ENCODE assay signal across 26 cellular contexts in genomic region chr20:31833931-31834521, GRCh38. TPM values are rescaled to one million over a fixed set of nuclear protein-coding genes. Genes with fewer than 3 reads are reported as not detected.
DNase-seq lines count a peak whose midpoint lies in the region; ATAC-seq, FAIRE-seq and TF ChIP-seq lines count a peak whose summit lies in the region.
"Had no signal": no experiment of that assay in that cellular context is flagged by ENCODE, and none has a peak within 500 bp of the region (broad histone marks: within the 10 kb centered on the region; RNA-seq: fewer than 3 reads in every experiment).

No MANE protein-coding gene starts in this region.

- H4K5ac ChIP-seq in H1 (ENCODE audit: insufficient read length, low read depth, low read length), result peak overlapping the region; percentile 13

- no peak overlapping the region for H4K91ac ChIP-seq in H1 (replicated peaks; ENCODE audit: insufficient read length, low read length)
- peak overlapping the region; percentile 6 for H4K91ac ChIP-seq in trophoblast cell (ENCODE audit: low read depth, low read length)

- H3K4ac ChIP-seq in H1 (replicated peaks; ENCODE audit: insufficient read length, low read depth, low read length) (no peak overlapping the region), trophoblast cell (ENCODE audit: low read depth, low read length) (no peak overlapping the region)

- peak overlapping the region; percentile 69 for H3K4me2 ChIP-seq in BLaER1
- H3K4me2 ChIP-seq in Loucy (ENCODE audit: low read depth, low read length, poor library complexity, severe bottlenecking), result peak overlapping the region; percentile 26
- H3K4me2 ChIP-seq in H1 (ENCODE audit: insufficient read depth in 1 of 2, low read depth in 2 of 2, low read length in 2 of 2), result no peak overlapping the region
- no peak overlapping the region for H3K4me2 ChIP-seq in trophoblast cell (ENCODE audit: low read length)

- H4K20me1 ChIP-seq in BLaER1, result peaks cover 24% of the 10 kb centered on the region; the same call in 1 of the 2 replicates
- no peaks in the 10 kb centered on the region for H4K20me1 ChIP-seq in Loucy (ENCODE audit: insufficient read depth, low read length, poor library complexity, severe bottlenecking)
- H4K20me1 ChIP-seq in H1 (replicated peaks in 1 of 2; ENCODE audit: control insufficient read depth in 1 of 2, insufficient read depth in 2 of 2, low read length in 2 of 2), result no peaks in the 10 kb centered on the region

- H3K9me2 ChIP-seq in Loucy (replicated peaks; ENCODE audit: low read depth, low read length), result no peaks in the 10 kb centered on the region

- no peak overlapping the region for H3K56ac ChIP-seq in H1 (replicated peaks; ENCODE audit: insufficient read length, low read depth, low read length)

- H2BK20ac ChIP-seq in H1 (ENCODE audit: low read length), result no peak overlapping the region

- H3K4me1 ChIP-seq in BLaER1 (peaks cover 72% of the 10 kb centered on the region), Loucy (ENCODE audit: insufficient read depth, low read length, poor library complexity, severe bottlenecking) (peaks cover 72% of the 10 kb centered on the region), H1 (replicated peaks in 1 of 4; ENCODE audit: control insufficient read depth in 3 of 4, insufficient read depth in 4 of 4, low read length in 3 of 4) (peaks cover 0 to 12% (median 10%) of the 10 kb centered on the region in 4 experiments; a peak in 5 of 7 replicates), trophoblast cell (ENCODE audit: control insufficient read depth in 1 of 2, insufficient read depth in 2 of 2, low read length in 2 of 2) (peaks cover 22 to 27% of the 10 kb centered on the region in 2 experiments), uterus (no peaks in the 10 kb centered on the region)

- H3K79me1 ChIP-seq in H1 (ENCODE audit: low read depth, low read length), result no peaks in the 10 kb centered on the region
- H3K79me1 ChIP-seq in trophoblast cell (ENCODE audit: low read length), result no peaks in the 10 kb centered on the region

- no peaks in the 10 kb centered on the region for H3K23me2 ChIP-seq in H1 (ENCODE audit: low read depth, low read length)

- TF ChIP-seq POLR2A in H1 (IDR thresholded peaks at IDR 0.05; ENCODE audit: control extremely low read depth in 1 of 2, low read depth in 2 of 2, low read length in 2 of 2) (no peak), uterus (IDR thresholded peaks at IDR 0.05) (no peak)

- no peak overlapping the region; the same call in 1 of the 2 replicates for H3K18ac ChIP-seq in H1 (ENCODE audit: extremely low read depth, low read length)
- no peak overlapping the region for H3K18ac ChIP-seq in trophoblast cell (ENCODE audit: low read length)

- no peak overlapping the region for H3K9ac ChIP-seq in BLaER1
- peak overlapping the region; percentile 14 for H3K9ac ChIP-seq in Loucy (ENCODE audit: low read depth, low read length, poor library complexity, severe bottlenecking)
- H3K9ac ChIP-seq in H1 (replicated peaks in 1 of 4; ENCODE audit: extremely low read depth in 1 of 4, low read depth in 3 of 4, low read length in 3 of 4), result no peak overlapping the region; a peak in 1 of 7 replicates
- H3K9ac ChIP-seq in trophoblast cell (ENCODE audit: low read length), result no peak overlapping the region

- DNase-seq in H1 (ENCODE audit: low read depth in 1 of 2, low spot score in 2 of 2) (no peak), trophoblast cell (no peak), 8988T (no peak), HCEC 1CT (no peak), uterus (no peak)
- DNase-seq: DMS153, midbrain, NCI-H1417 treated with DMSO at 0.1 percent for 48 hours, NCI-H2081 treated with DMSO at 0.1 percent for 48 hours, occipital lobe had no signal

- intact Hi-C loops in uterus (cut with DNase I; ENCODE audit: low total_unique reads), result no loop called here

- CTCF ChIA-PET in H1 (lab: Charles Lee; ENCODE audit: partially characterized antibody), result interaction anchor here (0.7 to 7.3 kb wide), 22 partner anchors 10 to 198 kb away, joined by 3 to 111 read pairs (median 3); partner anchors contain the start of genes FOXS1, MYLK2 and PDRG1

- TF ChIP-seq EP300 in H1 (IDR thresholded peaks at IDR 0.05; ENCODE audit: borderline replicate concordance in 1 of 2, low read depth in 2 of 2, low read length in 2 of 2), result no peak

- no peak overlapping the region for H4K12ac ChIP-seq in trophoblast cell (ENCODE audit: low read depth, low read length)

- peak overlapping the region; percentile 31; the same call in 1 of the 2 replicates for H3K27ac ChIP-seq in BLaER1
- no peak overlapping the region for H3K27ac ChIP-seq in H1 (ENCODE audit: low read depth, low read length)
- no peak overlapping the region for H3K27ac ChIP-seq in trophoblast cell (ENCODE audit: low read depth, low read length)
- no peak overlapping the region for H3K27ac ChIP-seq in uterus
- H3K27ac ChIP-seq: SK-N-MC, vagina had no signal

- H3K79me2 ChIP-seq in Loucy (ENCODE audit: insufficient read depth, low read length) (peaks cover 20% of the 10 kb centered on the region; the same call in 1 of the 2 replicates), H1 (ENCODE audit: control insufficient read depth in 1 of 2, insufficient read depth in 2 of 2, low read length in 2 of 2) (no peaks in the 10 kb centered on the region), trophoblast cell (ENCODE audit: control insufficient read depth, insufficient read depth, low read length, poor library complexity) (no peaks in the 10 kb centered on the region)

- H3K23ac ChIP-seq in H1 (ENCODE audit: insufficient read length) (no peak overlapping the region), trophoblast cell (ENCODE audit: low read length) (no peak overlapping the region)

- H2BK15ac ChIP-seq in H1 (ENCODE audit: low read length), result no peak overlapping the region

- H2AFZ ChIP-seq in Loucy (ENCODE audit: low read length) (no peak overlapping the region), H1 (ENCODE audit: low read length) (no peak overlapping the region), trophoblast cell (ENCODE audit: insufficient read depth, low read length, poor library complexity) (no peak overlapping the region)

- TF ChIP-seq RAD21 in H1 (IDR thresholded peaks at IDR 0.05 in 1 of 2, conservative IDR thresholded peaks at IDR 0.05 in 1 of 2; ENCODE audit: low read depth in 2 of 2, low read length in 2 of 2), result no peak

- TF ChIP-seq CTCF in Loucy (conservative IDR thresholded peaks at IDR 0.05; ENCODE audit: low read length) (no peak), H1 (IDR thresholded peaks at IDR 0.05; ENCODE audit: control extremely low read depth in 1 of 3, insufficient read depth in 1 of 3, low read depth in 1 of 3, low read length in 3 of 3) (no peak), uterus (IDR thresholded peaks at IDR 0.05) (no peak)

- no peak overlapping the region for H3K4me3 ChIP-seq in BLaER1
- H3K4me3 ChIP-seq in Loucy (ENCODE audit: low read length, poor library complexity, severe bottlenecking), result peak overlapping the region; percentile 3
- H3K4me3 ChIP-seq in H1 (ENCODE audit: extremely low read depth in 1 of 4, insufficient read depth in 2 of 4, low read depth in 3 of 4, low read length in 4 of 4), result no peak overlapping the region
- H3K4me3 ChIP-seq in trophoblast cell (ENCODE audit: low read depth, low read length), result no peak overlapping the region
- no peak overlapping the region for H3K4me3 ChIP-seq in uterus
- H3K4me3 ChIP-seq: coronary artery, SK-N-MC, vagina had no signal

- H2BK120ac ChIP-seq in H1 (replicated peaks; ENCODE audit: low read depth, low read length) (no peak overlapping the region), trophoblast cell (ENCODE audit: insufficient read depth, low read length, poor library complexity) (no peak overlapping the region)

- no peak overlapping the region for H3K14ac ChIP-seq in H1 (ENCODE audit: insufficient read length)
- no peak overlapping the region for H3K14ac ChIP-seq in trophoblast cell (ENCODE audit: low read length)

- POLR2A ChIA-PET in H1 (lab: Charles Lee; ENCODE audit: partially characterized antibody), result interaction anchor here (0.5 to 0.7 kb wide), 2 partner anchors 18 to 247 kb away, joined by 3 read pairs; no protein-coding TSS in a partner anchor

- H3K27me3 ChIP-seq in BLaER1 (no peaks in the 10 kb centered on the region), Loucy (ENCODE audit: insufficient read depth, low read length, poor library complexity, severe bottlenecking) (no peaks in the 10 kb centered on the region), H1 (replicated peaks in 1 of 4; ENCODE audit: control insufficient read depth in 3 of 4, extremely low read depth in 1 of 4, insufficient read depth in 3 of 4, low read length in 3 of 4) (no peaks in the 10 kb centered on the region), trophoblast cell (ENCODE audit: insufficient read depth, low read length) (no peaks in the 10 kb centered on the region), uterus (no peaks in the 10 kb centered on the region)
- H3K27me3 ChIP-seq: BE2C, vagina had no signal

- H3F3A ChIP-seq in Loucy (ENCODE audit: low read depth), result peaks cover 7% of the 10 kb centered on the region

- ATAC-seq in SK-N-SH treated with all-trans-retinoic acid at 6 μM for 48 hours, result no peak
- ATAC-seq: esophagus mucosa; stimulated activated naive CD8-positive, alpha-beta T cell treated with anti-CD3 and anti-CD28 coated beads, Interleukin-15, Interleukin-2, amounts not matched to agents 100 U/mL and 50 U/mL, for 24 hours had no signal

- H2BK12ac ChIP-seq in H1 (ENCODE audit: low read depth, low read length), result no peak overlapping the region
- no peak overlapping the region for H2BK12ac ChIP-seq in trophoblast cell (ENCODE audit: low read length)

- 0 out of 2 replicates have a peak overlapping the region, but pooled peaks have one; percentile 5 for H2BK5ac ChIP-seq in H1 (ENCODE audit: low read depth, low read length)
- no peak overlapping the region for H2BK5ac ChIP-seq in trophoblast cell (ENCODE audit: low read depth, low read length, poor library complexity)

- H2AK5ac ChIP-seq in H1 (ENCODE audit: low read depth, low read length) (no peak overlapping the region), trophoblast cell (ENCODE audit: low read length) (no peak overlapping the region)

- 91% methylated on average over 20 of the region's 20 CpGs; no CpG with 5 or more reads in 1 of the 2 experiments for WGBS in H1 (ENCODE audit: extremely low coverage in 1 of 2, insufficient coverage in 1 of 2, insufficient read length in 1 of 2, insufficient replicate concordance in 2 of 2, low coverage in 1 of 2, low lambda C conversion rate in 2 of 2, missing lambda C conversion rate in 1 of 2), 2 experiments
- WGBS in trophoblast cell (ENCODE audit: extremely low coverage, insufficient coverage, insufficient read length), result no CpG with 5 or more reads among the region's 20 CpGs

- no peaks in the 10 kb centered on the region for H3K36me3 ChIP-seq in BLaER1
- H3K36me3 ChIP-seq in Loucy (ENCODE audit: insufficient read depth, low read length), result peaks cover 7% of the 10 kb centered on the region; the same call in 1 of the 2 replicates
- H3K36me3 ChIP-seq in H1 (ENCODE audit: control insufficient read depth in 2 of 4, insufficient read depth in 4 of 4, low read length in 3 of 4), result no peaks in the 10 kb centered on the region; a peak in 1 of 8 replicates
- no peaks in the 10 kb centered on the region for H3K36me3 ChIP-seq in trophoblast cell (ENCODE audit: control insufficient read depth in 1 of 2, insufficient read depth in 2 of 2, low read length in 2 of 2)
- no peaks in the 10 kb centered on the region for H3K36me3 ChIP-seq in uterus
- H3K36me3 ChIP-seq: BE2C, vagina had no signal

- H3K9me3 ChIP-seq in BLaER1 (no peaks in the 10 kb centered on the region), Loucy (ENCODE audit: insufficient read depth, low read depth, low read length) (no peaks in the 10 kb centered on the region), H1 (ENCODE audit: insufficient read depth in 2 of 2, low read depth in 1 of 2, low read length in 1 of 2) (no peaks in the 10 kb centered on the region), trophoblast cell (ENCODE audit: insufficient read depth, low read depth, low read length) (no peaks in the 10 kb centered on the region), uterus (no peaks in the 10 kb centered on the region)
- H3K9me3 ChIP-seq: BE2C, vagina had no signal

- no peak for FAIRE-seq in H1 (lab: Jason Lieb, UNC)
- FAIRE-seq: bronchial epithelial cell, H54, keratinocyte, small intestine had no signal

- H4K8ac ChIP-seq in H1 (ENCODE audit: extremely low read depth, insufficient read depth, low read length) (peak overlapping the region; percentile 66), trophoblast cell (ENCODE audit: low read depth, low read length) (no peak overlapping the region)

RNA-seq across cellular contexts. Expression of gene FOXS1, which starts 11.4 kb away (rescaled TPM):
- not detected in 2 replicates for total RNA-seq in H1 (2021; fragmentation: NEBNext Ultra II Directional; extraction: Animal tissue kit (Norgen Biotek cat#: 25700))
- 0.45 and 0.47 TPM in 2 replicates for polyA plus RNA-seq in H1 (2011; rRNA removed)
- polyA plus RNA-seq in H1 (2011; cell fraction: cytosol; rRNA removed), result 0.36 TPM
- 0.43 TPM for polyA plus RNA-seq in H1 (2011; cell fraction: nucleus; rRNA removed)
- 0.13 to 0.28 TPM in 2 of 4 replicates, not detected in the others for polyA plus RNA-seq in H1 (2012, experiment 1 of 2)
- polyA plus RNA-seq in H1 (2012, experiment 2 of 2), result 0.26 TPM
- 0.12 TPM for polyA plus RNA-seq in H1 (2013, experiment 1 of 2)
- polyA plus RNA-seq in H1 (2013, experiment 2 of 2), result 0.20 TPM
- polyA minus RNA-seq in H1 (2011; rRNA and poly(A)+ RNA removed), result not detected in 2 replicates
- polyA minus RNA-seq in H1 (2011; cell fraction: cytosol; rRNA and poly(A)+ RNA removed), result not detected
- 1.00 TPM for polyA minus RNA-seq in H1 (2011; cell fraction: nucleus; rRNA and poly(A)+ RNA removed)
- polyA plus RNA-seq in trophoblast cell (2013), result 0.57 and 0.71 TPM in 2 replicates
- 1 to 10 TPM in 2 of 4 donors, not detected in 2; 5.4 to 6.2 TPM for total RNA-seq in uterus
- total RNA-seq: activated CD8-positive, alpha-beta memory T cell treated with anti-CD3 and anti-CD28 coated beads, Interleukin-2, amount 10 ng/mL, durations not matched to agents 7 days and 5 days; activated naive CD8-positive, alpha-beta T cell treated with anti-CD3 and anti-CD28 coated beads, Interleukin-2, amount 10 ng/mL, durations not matched to agents 7 days and 5 days; bronchial epithelial cell; vagina had no signal
- polyA plus RNA-seq: keratinocyte had no signal

RNA-seq across cellular contexts. Expression of gene MYLK2, which starts 14.9 kb away (rescaled TPM):
- 0.22 TPM in 1 of 2 replicates, not detected in the other for total RNA-seq in H1 (2021; fragmentation: NEBNext Ultra II Directional; extraction: Animal tissue kit (Norgen Biotek cat#: 25700))
- 0.26 and 0.27 TPM in 2 replicates for polyA plus RNA-seq in H1 (2011; rRNA removed)
- 0.36 TPM for polyA plus RNA-seq in H1 (2011; cell fraction: cytosol; rRNA removed)
- polyA plus RNA-seq in H1 (2011; cell fraction: nucleus; rRNA removed), result 0.73 TPM
- 0.21 to 0.41 TPM (median 0.23 TPM) in 4 replicates for polyA plus RNA-seq in H1 (2012, experiment 1 of 2)
- 0.13 TPM for polyA plus RNA-seq in H1 (2012, experiment 2 of 2)
- 0.20 TPM for polyA plus RNA-seq in H1 (2013, experiment 1 of 2)
- 0.22 TPM for polyA plus RNA-seq in H1 (2013, experiment 2 of 2)
- 0.09 and 0.32 TPM in 2 replicates for polyA minus RNA-seq in H1 (2011; rRNA and poly(A)+ RNA removed)
- polyA minus RNA-seq in H1 (2011; cell fraction: cytosol; rRNA and poly(A)+ RNA removed), result not detected
- polyA minus RNA-seq in H1 (2011; cell fraction: nucleus; rRNA and poly(A)+ RNA removed), result 0.40 TPM
- 0.12 and 0.19 TPM in 2 replicates for polyA plus RNA-seq in trophoblast cell (2013)
- total RNA-seq in uterus, result under 1 TPM in 2 of 4 donors, not detected in 2; 0.21 to 0.69 TPM
- total RNA-seq: bronchial epithelial cell, vagina had no signal

RNA-seq across cellular contexts. Expression of gene DUSP15, which starts 36.3 kb away (rescaled TPM):
- 0.91 and 1.0 TPM in 2 replicates for total RNA-seq in H1 (2021; fragmentation: NEBNext Ultra II Directional; extraction: Animal tissue kit (Norgen Biotek cat#: 25700))
- polyA plus RNA-seq in H1 (2011; rRNA removed), result 3.2 and 6.0 TPM in 2 replicates
- 3.9 TPM for polyA plus RNA-seq in H1 (2011; cell fraction: cytosol; rRNA removed)
- polyA plus RNA-seq in H1 (2011; cell fraction: nucleus; rRNA removed), result 4.7 TPM
- polyA plus RNA-seq in H1 (2012, experiment 1 of 2), result 0.77 to 3.2 TPM (median 2.8 TPM) in 4 replicates
- polyA plus RNA-seq in H1 (2012, experiment 2 of 2), result 1.6 TPM
- 0.87 TPM for polyA plus RNA-seq in H1 (2013, experiment 1 of 2)
- 0.79 TPM for polyA plus RNA-seq in H1 (2013, experiment 2 of 2)
- polyA minus RNA-seq in H1 (2011; rRNA and poly(A)+ RNA removed), result 0.39 and 1.1 TPM in 2 replicates
- polyA minus RNA-seq in H1 (2011; cell fraction: cytosol; rRNA and poly(A)+ RNA removed), result 2.6 TPM
- polyA minus RNA-seq in H1 (2011; cell fraction: nucleus; rRNA and poly(A)+ RNA removed), result 5.4 TPM
- 0.24 and 0.41 TPM in 2 replicates for polyA plus RNA-seq in trophoblast cell (2013)
- 10 to 100 TPM in 1 of 4 donors, 1 to 10 TPM in 2, not detected in 1; 1.6 to 45.6 (median 8.8) TPM for total RNA-seq in uterus
- total RNA-seq: activated CD8-positive, alpha-beta memory T cell treated with anti-CD3 and anti-CD28 coated beads, Interleukin-2, amount 10 ng/mL, durations not matched to agents 7 days and 5 days; activated naive CD8-positive, alpha-beta T cell treated with anti-CD3 and anti-CD28 coated beads, Interleukin-2, amount 10 ng/mL, durations not matched to agents 7 days and 5 days; bronchial epithelial cell; fibroblast of villous mesenchyme had no signal
- polyA plus RNA-seq: keratinocyte had no signal

RNA-seq across cellular contexts. Expression of gene TTLL9, which starts 36.4 kb away (rescaled TPM):
- total RNA-seq in H1 (2021; fragmentation: NEBNext Ultra II Directional; extraction: Animal tissue kit (Norgen Biotek cat#: 25700)), result not detected in 2 replicates
- 0.06 and 0.19 TPM in 2 replicates for polyA plus RNA-seq in H1 (2011; rRNA removed)
- 0.10 TPM for polyA plus RNA-seq in H1 (2011; cell fraction: cytosol; rRNA removed)
- 0.20 TPM for polyA plus RNA-seq in H1 (2011; cell fraction: nucleus; rRNA removed)
- polyA plus RNA-seq in H1 (2012, experiment 1 of 2), result 0.15 to 0.24 TPM (median 0.16 TPM) in 3 of 4 replicates, not detected in the other
- not detected for polyA plus RNA-seq in H1 (2012, experiment 2 of 2)
- polyA plus RNA-seq in H1 (2013, experiment 1 of 2), result not detected
- polyA plus RNA-seq in H1 (2013, experiment 2 of 2), result 0.04 TPM
- 0.20 TPM in 1 of 2 replicates, not detected in the other for polyA minus RNA-seq in H1 (2011; rRNA and poly(A)+ RNA removed)
- not detected for polyA minus RNA-seq in H1 (2011; cell fraction: cytosol; rRNA and poly(A)+ RNA removed)
- not detected for polyA minus RNA-seq in H1 (2011; cell fraction: nucleus; rRNA and poly(A)+ RNA removed)
- polyA plus RNA-seq in trophoblast cell (2013), result 0.03 and 0.07 TPM in 2 replicates
- total RNA-seq in uterus, result 1 to 10 TPM in 1 of 4 donors, under 1 TPM in 2, not detected in 1; under 0.01 to 2.9 (median 0.91) TPM
- total RNA-seq: activated CD8-positive, alpha-beta memory T cell treated with anti-CD3 and anti-CD28 coated beads, Interleukin-2, amount 10 ng/mL, durations not matched to agents 7 days and 5 days; activated naive CD8-positive, alpha-beta T cell treated with anti-CD3 and anti-CD28 coated beads, Interleukin-2, amount 10 ng/mL, durations not matched to agents 7 days and 5 days; bronchial epithelial cell; fibroblast of villous mesenchyme; vagina had no signal
- polyA plus RNA-seq: keratinocyte had no signal

Comparison
In these comparisons a context has a peak if more than half of its experiments do, and no peak if none do; other contexts are left out.
1. H3K4me2 ChIP-seq: peak in BLaER1 (single experiment) and Loucy (single experiment); none in H1 (0 of 2) and trophoblast cell (single experiment).